In genomic region chr14:54440454-54440853, GRCh38 we compare ENCODE assay signal across 8 cellular contexts. TPM values are rescaled to one million over a fixed set of nuclear protein-coding genes. Genes with fewer than 3 reads are reported as not detected.
DNase-seq lines count a peak whose midpoint lies in the region; ATAC-seq and TF ChIP-seq lines count a peak whose summit lies in the region.

No MANE protein-coding gene starts in this region.

- intact Hi-C loops in Caco-2 (cut with micrococcal nuclease; ENCODE audit: unreplicated experiment): loop anchor here (2.0 to 5.0 kb wide), 2 partner anchors 44 to 367 kb away; partner anchors contain the start of gene CDKN3

- peaks cover 11% of the 10 kb centered on the region for H3K4me1 ChIP-seq in Caco-2
- H3K4me1 ChIP-seq in NT2/D1 (ENCODE audit: insufficient read depth, insufficient read length): no peaks in the 10 kb centered on the region
- H3K4me1 ChIP-seq in endocrine pancreas (ENCODE audit: control insufficient read depth, insufficient read depth, low read length): peaks cover 11% of the 10 kb centered on the region

- H3K4me3 ChIP-seq in Caco-2 (ENCODE audit: low read depth, low read length) (peak overlapping the region; percentile 91), NT2/D1 (ENCODE audit: insufficient read length, low read depth) (peak overlapping the region; percentile 82), endocrine pancreas (ENCODE audit: control insufficient read depth, insufficient read depth, low read length) (peak overlapping the region; percentile 91)

- TF ChIP-seq CTCF in Caco-2 (IDR thresholded peaks at IDR 0.05; ENCODE audit: insufficient read depth in 1 of 2, low read depth in 1 of 2, low read length in 1 of 2, severe bottlenecking in 1 of 2, unreplicated experiment in 1 of 2) (no peak), neural crest cell (conservative IDR thresholded peaks at IDR 0.05) (no peak)

- CTCF ChIA-PET in Caco-2 (lab: Charles Lee): no interaction called here

- H3K27me3 ChIP-seq in Caco-2 (replicated peaks; ENCODE audit: control insufficient read depth, insufficient read depth, low read length): no peaks in the 10 kb centered on the region
- H3K27me3 ChIP-seq in NT2/D1 (ENCODE audit: insufficient read depth, insufficient read length): no peaks in the 10 kb centered on the region
- no peaks in the 10 kb centered on the region for H3K27me3 ChIP-seq in endocrine pancreas (ENCODE audit: control insufficient read depth, insufficient read depth, low read length)

- BruUV-seq in Caco-2 (replicated peaks; lab: Mats Ljungman, UMichigan): no TSS peak

- peak overlapping the region; percentile 90 for H3K27ac Mint-ChIP-seq in Caco-2 (ENCODE audit: unreplicated experiment)
- peak overlapping the region; percentile 93 for H3K27ac Mint-ChIP-seq in neural crest cell (ENCODE audit: unreplicated experiment)

- ATAC-seq in HG02623 (IDR thresholded peaks at IDR 0.05; ENCODE audit: unreplicated experiment): no peak

- no peaks in the 10 kb centered on the region for H3K27me3 Mint-ChIP-seq in Caco-2 (ENCODE audit: insufficient read depth, unreplicated experiment)
- H3K27me3 Mint-ChIP-seq in neural crest cell (ENCODE audit: low read depth): no peaks in the 10 kb centered on the region

- H3K9me3 ChIP-seq in Caco-2 (no peaks in the 10 kb centered on the region), NT2/D1 (ENCODE audit: insufficient read depth, low read length) (no peaks in the 10 kb centered on the region), endocrine pancreas (ENCODE audit: control insufficient read depth, low read length) (no peaks in the 10 kb centered on the region)

- H3K9ac ChIP-seq in NT2/D1 (ENCODE audit: insufficient read length, low read depth) (peak overlapping the region; percentile 94), endocrine pancreas (ENCODE audit: control insufficient read depth, insufficient read depth, low read length) (peak overlapping the region; percentile 84)

- peak overlapping the region; percentile 83 for H3K4me3 Mint-ChIP-seq in Caco-2 (ENCODE audit: unreplicated experiment)
- H3K4me3 Mint-ChIP-seq in neural crest cell: peak overlapping the region; percentile 97

- no peaks in the 10 kb centered on the region for H3K36me3 ChIP-seq in Caco-2 (ENCODE audit: control insufficient read depth, insufficient read depth, low read length)
- H3K36me3 ChIP-seq in NT2/D1 (ENCODE audit: insufficient read depth, insufficient read length, low read length): peaks cover 8% of the 10 kb centered on the region
- H3K36me3 ChIP-seq in endocrine pancreas (ENCODE audit: control insufficient read depth, insufficient read depth, low read length): no peaks in the 10 kb centered on the region

- POLR2A ChIA-PET in Caco-2 (lab: Charles Lee): no interaction called here

- no peaks in the 10 kb centered on the region for H3K9me3 Mint-ChIP-seq in Caco-2 (ENCODE audit: unreplicated experiment)
- no peaks in the 10 kb centered on the region for H3K9me3 Mint-ChIP-seq in neural crest cell

- DNase-seq in Caco-2 (no peak), NT2/D1 (ENCODE audit: low read depth, low spot score) (no peak), neural crest cell (ENCODE audit: low read depth, low spot score) (no peak), NCI-H2196 (lab: John Stamatoyannopoulos, UW; ENCODE audit: unreplicated experiment) (no peak), OCI-M2 (lab: John Stamatoyannopoulos, UW; ENCODE audit: unreplicated experiment) (no peak), DMS114 treated with DMSO at 0.1 percent for 48 hours (lab: John Stamatoyannopoulos, UW; ENCODE audit: unreplicated experiment) (no peak)

- H3K36me3 Mint-ChIP-seq in Caco-2 (ENCODE audit: insufficient read depth, unreplicated experiment) (peaks cover 7% of the 10 kb centered on the region), neural crest cell (ENCODE audit: low read depth) (peaks cover 6% of the 10 kb centered on the region)

- peaks cover 12% of the 10 kb centered on the region for H3K4me1 Mint-ChIP-seq in Caco-2 (ENCODE audit: low read depth, unreplicated experiment)
- peaks cover 48% of the 10 kb centered on the region for H3K4me1 Mint-ChIP-seq in neural crest cell

RNA-seq across cellular contexts. Expression of gene CNIH1, which starts 0.7 kb away (rescaled TPM):
- total RNA-seq in Caco-2 (2022) (159 and 164 TPM in 2 replicates), neural crest cell (118 and 120 TPM in 2 replicates)

RNA-seq across cellular contexts. Expression of gene CDKN3, which starts 43.6 kb away (rescaled TPM):
- total RNA-seq in Caco-2 (2022) (64.9 and 83.0 TPM in 2 replicates), neural crest cell (39.4 and 43.8 TPM in 2 replicates)

RNA-seq across cellular contexts. Expression of gene GMFB, which starts 48.3 kb away (rescaled TPM):
- 65.5 and 67.4 TPM in 2 replicates for total RNA-seq in Caco-2 (2022)
- 64.8 and 68.5 TPM in 2 replicates for total RNA-seq in neural crest cell
